19 cellular contexts compared by ENCODE assay signal in the genomic region with DNA sequence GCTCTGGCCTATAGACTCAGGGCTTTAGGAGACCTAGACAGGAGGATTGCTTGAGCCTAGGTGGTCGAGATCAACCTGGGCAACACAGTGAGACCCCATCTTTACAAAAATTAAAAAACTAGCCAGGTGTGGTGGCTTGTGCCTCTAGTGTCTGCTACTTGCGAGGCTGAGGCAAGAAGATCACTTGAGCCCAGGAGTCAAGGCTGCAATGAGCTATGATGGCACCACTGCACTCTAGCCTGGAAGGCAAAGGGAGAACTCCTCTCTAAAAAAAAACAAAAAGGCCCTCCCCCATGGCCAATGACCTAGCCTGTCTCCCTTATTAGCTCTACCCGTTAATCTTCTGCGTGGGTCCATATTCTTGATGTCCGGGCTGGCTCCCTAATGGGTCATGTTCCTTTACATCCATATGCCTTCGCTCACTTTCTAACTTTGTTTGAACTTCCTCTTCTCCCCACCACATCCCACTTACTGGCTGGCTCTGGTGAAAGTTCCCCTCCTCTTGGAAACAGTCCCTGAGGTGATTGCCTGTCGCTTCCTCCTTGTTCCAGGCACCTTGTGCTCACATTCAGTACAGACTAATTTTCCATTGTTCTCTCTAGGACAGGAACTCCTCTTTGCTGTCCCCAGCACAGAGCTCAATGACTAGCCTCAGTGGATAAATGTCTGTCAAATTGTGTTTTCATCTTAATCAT.
"Had no signal": no experiment of that assay in that cellular context is flagged by ENCODE, and none has a peak within 500 bp of the region (broad histone marks: within the 10 kb centered on the region; RNA-seq: fewer than 3 reads in every experiment).

No MANE protein-coding gene starts in this region.

- H3K36me3 Mint-ChIP-seq: natural killer cell treated with Interleukin-12 subunit alpha and Interleukin-12 subunit beta and Interleukin-15 and Interleukin-18, amount 100 ng/mL, for 72 hours had no signal

- H3K9me3 Mint-ChIP-seq: activated CD8-positive, alpha-beta T cell treated with anti-CD3 and anti-CD28 coated beads for 36 hours; activated T-cell treated with anti-CD3 and anti-CD28 coated beads, Interleukin-2, amount 50 U/mL, for 72 hours; natural killer cell treated with Interleukin-12 subunit alpha and Interleukin-12 subunit beta and Interleukin-15 and Interleukin-18, amount 100 ng/mL, for 72 hours had no signal

- H3K9me3 ChIP-seq: breast epithelium, esophagus squamous epithelium, psoas muscle, spleen had no signal

- ATAC-seq: activated CD8-positive, alpha-beta T cell treated with anti-CD3 and anti-CD28 coated beads for 36 hours; activated T-cell treated with anti-CD3 and anti-CD28 coated beads, Interleukin-2, amount 50 U/mL, for 72 hours; psoas muscle; sciatic nerve had no signal

- H3K36me3 ChIP-seq: breast epithelium, esophagus squamous epithelium, spleen, WERI-Rb-1 had no signal

- H3K4me3 Mint-ChIP-seq: activated CD8-positive, alpha-beta T cell treated with anti-CD3 and anti-CD28 coated beads for 36 hours; activated T-cell treated with anti-CD3 and anti-CD28 coated beads, Interleukin-2, amount 50 U/mL, for 72 hours; natural killer cell treated with Interleukin-12 subunit alpha and Interleukin-12 subunit beta and Interleukin-15 and Interleukin-18, amount 100 ng/mL, for 72 hours; type B pancreatic cell had no signal

- H3K27me3 Mint-ChIP-seq: activated CD8-positive, alpha-beta T cell treated with anti-CD3 and anti-CD28 coated beads for 36 hours; natural killer cell treated with Interleukin-12 subunit alpha and Interleukin-12 subunit beta and Interleukin-15 and Interleukin-18, amount 100 ng/mL, for 72 hours had no signal

- H3K4me3 ChIP-seq: breast epithelium, esophagus squamous epithelium, psoas muscle, spleen had no signal

- DNase-seq: activated CD4-positive, alpha-beta T cell treated with anti-CD3 and anti-CD28 coated beads for 4 hours; activated CD8-positive, alpha-beta memory T cell treated with anti-CD3 and anti-CD28 coated beads, Interleukin-2, amount 50 U/mL, for 4 hours; activated CD8-positive, alpha-beta T cell treated with anti-CD3 and anti-CD28 coated beads for 36 hours; activated naive CD4-positive, alpha-beta T cell; activated T-cell treated with anti-CD3 and anti-CD28 coated beads, Interleukin-2, amount 50 U/mL, for 72 hours; aorta; esophagus squamous epithelium; foreskin fibroblast; glutamatergic neuron; psoas muscle; spleen; stimulated activated CD4-positive, alpha-beta T cell treated with anti-CD3 and anti-CD28 coated beads, Interleukin-1b, Interleukin-23, amount 100 ng/mL, for 48 hours; stimulated activated naive CD4-positive, alpha-beta T cell treated with Interleukin-2 at 50 U/mL for 16 hours; T-helper 9 cell; WERI-Rb-1 had no signal

- H3K27ac ChIP-seq: breast epithelium, esophagus squamous epithelium, psoas muscle, spleen, WERI-Rb-1 had no signal

- H3K4me1 ChIP-seq: breast epithelium, esophagus squamous epithelium, psoas muscle had no signal

- H3K27me3 ChIP-seq: breast epithelium, spleen had no signal

- H3K27ac Mint-ChIP-seq: activated CD8-positive, alpha-beta T cell treated with anti-CD3 and anti-CD28 coated beads for 36 hours; activated T-cell treated with anti-CD3 and anti-CD28 coated beads, Interleukin-2, amount 50 U/mL, for 72 hours; natural killer cell treated with Interleukin-12 subunit alpha and Interleukin-12 subunit beta and Interleukin-15 and Interleukin-18, amount 100 ng/mL, for 72 hours; type B pancreatic cell had no signal
